In the genomic region with DNA sequence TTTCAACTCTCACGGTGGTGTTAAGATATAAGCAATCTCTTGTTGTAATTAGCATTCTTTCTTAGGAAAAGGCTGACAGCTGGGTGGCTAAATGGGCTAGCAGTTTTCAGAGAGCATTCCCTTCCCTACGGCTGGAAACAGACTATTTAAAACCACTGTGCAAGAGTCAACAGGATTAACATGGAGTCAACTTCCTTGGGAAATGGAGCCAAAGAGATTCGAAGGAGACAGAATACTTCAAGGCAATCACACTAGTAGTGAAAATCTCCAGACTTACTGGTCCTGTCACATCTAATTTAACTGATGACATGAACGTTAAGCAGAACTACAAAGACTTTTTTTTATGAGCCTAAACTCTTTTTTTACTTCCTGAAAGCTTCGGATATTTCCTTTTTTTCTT, we compare ENCODE assay signal across 19 cellular contexts.
DNase-seq lines count a peak whose midpoint lies in the region; ATAC-seq and TF ChIP-seq lines count a peak whose summit lies in the region.
"Had no signal": no experiment of that assay in that cellular context is flagged by ENCODE, and none has a peak within 500 bp of the region (broad histone marks: within the 10 kb centered on the region; RNA-seq: fewer than 3 reads in every experiment).

No MANE protein-coding gene starts in this region.

- H4K20me1 ChIP-seq in SK-N-SH (ENCODE audit: insufficient read depth) (no peaks in the 10 kb centered on the region), smooth muscle cell (ENCODE audit: low read depth) (no peaks in the 10 kb centered on the region), PC-3 (ENCODE audit: low read length) (no peaks in the 10 kb centered on the region)

- H3K9me3 ChIP-seq in SK-N-SH (no peaks in the 10 kb centered on the region), smooth muscle cell (replicated peaks; ENCODE audit: low read depth) (no peaks in the 10 kb centered on the region), vagina (no peaks in the 10 kb centered on the region), PC-3 (ENCODE audit: low read length) (no peaks in the 10 kb centered on the region)

- H3K4me1 ChIP-seq in SK-N-SH (ENCODE audit: control insufficient read depth in 1 of 2, insufficient read depth in 2 of 2, low read depth in 1 of 2, low read length in 1 of 2) (no peaks in the 10 kb centered on the region; a peak in 1 of 4 replicates), smooth muscle cell (ENCODE audit: low read depth) (peaks cover 17% of the 10 kb centered on the region), vagina (no peaks in the 10 kb centered on the region), PC-3 (ENCODE audit: insufficient read depth, low read length) (no peaks in the 10 kb centered on the region)

- CTCF ChIA-PET in SK-N-SH (lab: Yijun Ruan, JAX) = no interaction called here
- CTCF ChIA-PET in PC-3 (lab: Charles Lee) = no interaction called here

- H2AFZ ChIP-seq in SK-N-SH (ENCODE audit: low read depth) (no peak overlapping the region), smooth muscle cell (ENCODE audit: low read depth) (peak overlapping the region; percentile 18), PC-3 (ENCODE audit: low read length) (no peak overlapping the region)

- ATAC-seq in PC-3 (no peak), GM18907 (IDR thresholded peaks at IDR 0.05; ENCODE audit: unreplicated experiment) (no peak)
- ATAC-seq: GM12878 had no signal

- H3K27me3 ChIP-seq in SK-N-SH (ENCODE audit: insufficient read depth) = no peaks in the 10 kb centered on the region
- no peaks in the 10 kb centered on the region for H3K27me3 ChIP-seq in smooth muscle cell (ENCODE audit: low read depth)
- no peaks in the 10 kb centered on the region for H3K27me3 ChIP-seq in vagina
- H3K27me3 ChIP-seq in PC-3 (ENCODE audit: low read length) = no peaks in the 10 kb centered on the region

- DNase-seq in NCI-H1105 treated with DMSO at 0.1 percent for 48 hours (lab: John Stamatoyannopoulos, UW) (peak; percentile 23), NCI-H1105 (lab: John Stamatoyannopoulos, UW) (no peak), SK-N-SH (no peak), islet precursor cell (peak; percentile 77), smooth muscle cell (lab: John Stamatoyannopoulos, UW; ENCODE audit: unreplicated experiment) (no peak), vagina (ENCODE audit: extremely low spot score in 2 of 2) (no peak), PC-3 (no peak)
- DNase-seq: CD4-positive, CD25-positive, alpha-beta regulatory T cell; COR-L47; NCI-H1436 treated with DMSO at 0.1 percent for 48 hours; NCI-H2029; NCI-H2171; NCI-H526 treated with DMSO at 0.1 percent for 48 hours; OCI-M1; SHP77 had no signal

- H3F3A ChIP-seq in SK-N-SH (replicated peaks; ENCODE audit: insufficient read depth) (no peaks in the 10 kb centered on the region), smooth muscle cell (ENCODE audit: low read depth) (no peaks in the 10 kb centered on the region), PC-3 (ENCODE audit: low read length, unreplicated experiment) (no peaks in the 10 kb centered on the region)

- H3K4me3 ChIP-seq in SK-N-SH (ENCODE audit: low read depth in 2 of 2, low read length in 1 of 2) (no peak overlapping the region), smooth muscle cell (no peak overlapping the region), vagina (no peak overlapping the region), PC-3 (ENCODE audit: low read length) (no peak overlapping the region)
- H3K4me3 ChIP-seq: GM12878 had no signal

- peak in 1 of 2 experiments; percentile 50; a peak in 1 of 4 replicates for TF ChIP-seq EP300 in SK-N-SH (IDR thresholded peaks at IDR 0.05; ENCODE audit: borderline replicate concordance in 1 of 2, low read depth in 1 of 2, low read length in 1 of 2)

- no TSS peak for BruUV-seq in PC-3 (replicated peaks; lab: Mats Ljungman, UMichigan)

- WGBS in SK-N-SH (ENCODE audit: low lambda C conversion rate) = 9% methylated on average over 5 of the region's 5 CpGs
- 2% methylated on average over 5 of the region's 5 CpGs for WGBS in smooth muscle cell (ENCODE audit: low lambda C conversion rate)

- intact Hi-C loops in vagina (cut with DNase I) (no loop called here), PC-3 (cut with micrococcal nuclease) (no loop called here)

- no peak for TF ChIP-seq CTCF in SK-N-SH (IDR thresholded peaks at IDR 0.05)
- no peak for TF ChIP-seq CTCF in smooth muscle cell (IDR thresholded peaks at IDR 0.05; ENCODE audit: borderline replicate concordance, insufficient read depth, poor library complexity, severe bottlenecking)
- no peak for TF ChIP-seq CTCF in vagina (IDR thresholded peaks at IDR 0.05)
- TF ChIP-seq CTCF in PC-3 (conservative IDR thresholded peaks at IDR 0.05; ENCODE audit: low read depth, low read length) = no peak

- H3K27ac ChIP-seq in SK-N-SH (ENCODE audit: low read depth in 2 of 2, low read length in 1 of 2) (no peak overlapping the region), smooth muscle cell (ENCODE audit: low read depth) (no peak overlapping the region), vagina (no peak overlapping the region), PC-3 (ENCODE audit: low read length) (no peak overlapping the region)
- H3K27ac ChIP-seq: 22Rv1, KMS-11 had no signal

- POLR2A ChIA-PET in SK-N-SH (lab: Yijun Ruan, JAX) (no interaction called here), PC-3 (lab: Charles Lee; ENCODE audit: unreplicated experiment) (no interaction called here)

- H3K4me2 ChIP-seq in SK-N-SH (no peak overlapping the region), smooth muscle cell (no peak overlapping the region), PC-3 (ENCODE audit: low read length) (no peak overlapping the region)
- H3K4me2 ChIP-seq: KMS-11 had no signal

- H3K36me3 ChIP-seq in SK-N-SH (replicated peaks in 1 of 2; ENCODE audit: control insufficient read depth in 1 of 2, insufficient read depth in 2 of 2, low read length in 1 of 2) (no peaks in the 10 kb centered on the region), smooth muscle cell (ENCODE audit: low read depth) (no peaks in the 10 kb centered on the region), vagina (no peaks in the 10 kb centered on the region), PC-3 (ENCODE audit: low read depth, low read length) (no peaks in the 10 kb centered on the region)

- no peak for TF ChIP-seq POLR2A in vagina (IDR thresholded peaks at IDR 0.05)

- TF ChIP-seq RAD21 in SK-N-SH (IDR thresholded peaks at IDR 0.05; ENCODE audit: low read length) = no peak

- H3K9ac ChIP-seq in SK-N-SH = no peak overlapping the region
- no peak overlapping the region for H3K9ac ChIP-seq in smooth muscle cell (ENCODE audit: low read depth)
- H3K9ac ChIP-seq in PC-3 (ENCODE audit: low read length) = no peak overlapping the region
- H3K9ac ChIP-seq: KMS-11 had no signal

- H3K9me2 ChIP-seq in SK-N-SH = no peaks in the 10 kb centered on the region
- H3K9me2 ChIP-seq in PC-3 (replicated peaks; ENCODE audit: low read length) = no peaks in the 10 kb centered on the region

- H3K79me2 ChIP-seq in SK-N-SH (ENCODE audit: insufficient read depth) = no peaks in the 10 kb centered on the region
- no peaks in the 10 kb centered on the region for H3K79me2 ChIP-seq in smooth muscle cell (ENCODE audit: low read depth)
- H3K79me2 ChIP-seq in PC-3 (ENCODE audit: low read length) = no peaks in the 10 kb centered on the region

TF ChIP-seq in SK-N-SH, 30 proteins besides CTCF, POLR2A, EP300 and RAD21:
- TF ChIP-seq TCF12 (IDR thresholded peaks at IDR 0.05) = peak; percentile 93
- TF ChIP-seq TAF1 (IDR thresholded peaks at IDR 0.05; ENCODE audit: borderline replicate concordance, low read depth, low read length) = no peak
- TF ChIP-seq, protein P1, sequence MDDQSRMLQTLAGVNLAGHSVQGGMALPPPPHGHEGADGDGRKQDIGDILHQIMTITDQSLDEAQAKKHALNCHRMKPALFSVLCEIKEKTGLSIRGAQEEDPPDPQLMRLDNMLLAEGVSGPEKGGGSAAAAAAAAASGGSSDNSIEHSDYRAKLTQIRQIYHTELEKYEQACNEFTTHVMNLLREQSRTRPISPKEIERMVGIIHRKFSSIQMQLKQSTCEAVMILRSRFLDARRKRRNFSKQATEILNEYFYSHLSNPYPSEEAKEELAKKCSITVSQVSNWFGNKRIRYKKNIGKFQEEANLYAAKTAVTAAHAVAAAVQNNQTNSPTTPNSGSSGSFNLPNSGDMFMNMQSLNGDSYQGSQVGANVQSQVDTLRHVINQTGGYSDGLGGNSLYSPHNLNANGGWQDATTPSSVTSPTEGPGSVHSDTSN (IDR thresholded peaks at IDR 0.05) = peak; percentile 82
TF ChIP-seq in SK-N-SH: peak in this region for 2.

Comparison
In these comparisons a context has a peak if more than half of its experiments do, and no peak if none do; other contexts are left out.
1. DNase-seq: peak in NCI-H1105 treated with DMSO at 0.1 percent for 48 hours (single experiment) and islet precursor cell (single experiment); none in NCI-H1105 (single experiment), SK-N-SH (single experiment), smooth muscle cell (single experiment), vagina (0 of 2) and PC-3 (single experiment).